In genomic region chr15:73732911-73733310, GRCh38 we compare ENCODE assay signal across 29 cellular contexts. TPM values are rescaled to one million over a fixed set of nuclear protein-coding genes. Genes with fewer than 3 reads are reported as not detected.
DNase-seq lines count a peak whose midpoint lies in the region; ATAC-seq, FAIRE-seq and TF ChIP-seq lines count a peak whose summit lies in the region.
"Had no signal": no experiment of that assay in that cellular context is flagged by ENCODE, and none has a peak within 500 bp of the region (broad histone marks: within the 10 kb centered on the region; RNA-seq: fewer than 3 reads in every experiment).

No MANE protein-coding gene starts in this region.

- H3K36me3 Mint-ChIP-seq in progenitor cell of endocrine pancreas (ENCODE audit: insufficient read depth), result no peaks in the 10 kb centered on the region

- TF ChIP-seq CTCF in bronchial epithelial cell (IDR thresholded peaks at IDR 0.05; ENCODE audit: insufficient read depth, low read length, severe bottlenecking) (no peak), progenitor cell of endocrine pancreas (IDR thresholded peaks at IDR 0.05; ENCODE audit: unreplicated experiment) (no peak), colonic mucosa (IDR thresholded peaks at IDR 0.05) (no peak)

- no peaks in the 10 kb centered on the region for H3K4me1 ChIP-seq in colonic mucosa
- H3K4me1 ChIP-seq: BLaER1 had no signal

- peaks cover 4% of the 10 kb centered on the region for H3K27me3 Mint-ChIP-seq in progenitor cell of endocrine pancreas
- H3K27me3 Mint-ChIP-seq: CD4-positive, alpha-beta T cell had no signal

- no peak for FAIRE-seq in bronchial epithelial cell (lab: Jason Lieb, UNC)
- FAIRE-seq: G401.6, GM12892 had no signal

- no peak overlapping the region for H3K4me3 Mint-ChIP-seq in progenitor cell of endocrine pancreas (ENCODE audit: low read depth)
- H3K4me3 Mint-ChIP-seq: CD4-positive, alpha-beta T cell; GM23338 had no signal

- H3K9ac ChIP-seq in colonic mucosa (ENCODE audit: low read depth in 2 of 2, low read length in 2 of 2), result no peak overlapping the region
- H3K9ac ChIP-seq: BLaER1, KMS-11, SK-N-SH had no signal

- no peaks in the 10 kb centered on the region for H3K9me3 ChIP-seq in colonic mucosa
- H3K9me3 ChIP-seq: SK-N-SH had no signal

- H3K36me3 ChIP-seq in bronchial epithelial cell (ENCODE audit: control insufficient read depth, insufficient read depth, low read length), result no peaks in the 10 kb centered on the region
- H3K36me3 ChIP-seq in colonic mucosa, result no peaks in the 10 kb centered on the region
- H3K36me3 ChIP-seq: BLaER1 had no signal

- no peaks in the 10 kb centered on the region for H3K4me1 Mint-ChIP-seq in progenitor cell of endocrine pancreas (ENCODE audit: low read depth)
- H3K4me1 Mint-ChIP-seq: GM23338 had no signal

- H3K27ac Mint-ChIP-seq in progenitor cell of endocrine pancreas, result peak overlapping the region; percentile 16
- H3K27ac Mint-ChIP-seq: CD4-positive, alpha-beta T cell; GM23338 had no signal

- H3K4me3 ChIP-seq in bronchial epithelial cell (ENCODE audit: low read depth, low read length) (no peak overlapping the region), colonic mucosa (no peak overlapping the region)
- H3K4me3 ChIP-seq: BLaER1, GM23338, PC-9 had no signal

- ATAC-seq in GM21576 (IDR thresholded peaks at IDR 0.05; ENCODE audit: unreplicated experiment), result no peak
- ATAC-seq: GM23338, HCT116 had no signal

- H3K27me3 ChIP-seq in bronchial epithelial cell (ENCODE audit: control insufficient read depth, insufficient read depth, low read length) (peaks cover 3% of the 10 kb centered on the region), colonic mucosa (no peaks in the 10 kb centered on the region)
- H3K27me3 ChIP-seq: BLaER1 had no signal

- H3K27ac ChIP-seq in colonic mucosa, result no peak overlapping the region
- H3K27ac ChIP-seq: 22Rv1, BLaER1, KMS-11, PC-9 had no signal

- no peaks in the 10 kb centered on the region for H3K9me3 Mint-ChIP-seq in progenitor cell of endocrine pancreas (ENCODE audit: low read depth)
- H3K9me3 Mint-ChIP-seq: CD4-positive, alpha-beta T cell had no signal

- intact Hi-C loops in colonic mucosa (cut with DNase I), result no loop called here

- DNase-seq in DMS53 (lab: John Stamatoyannopoulos, UW) (peak; percentile 7), DMS53 treated with DMSO at 0.1 percent for 48 hours (lab: John Stamatoyannopoulos, UW; ENCODE audit: unreplicated experiment) (no peak), NCI-H345 (lab: John Stamatoyannopoulos, UW) (peak; percentile 16), NCI-H345 treated with DMSO at 0.1 percent for 48 hours (lab: John Stamatoyannopoulos, UW; ENCODE audit: unreplicated experiment) (no peak), bronchial epithelial cell (ENCODE audit: low read depth) (peak; percentile 28), progenitor cell of endocrine pancreas (ENCODE audit: low spot score, unreplicated experiment) (no peak), colonic mucosa (no peak)
- DNase-seq: ACHN; CD4-positive, alpha-beta T cell; COR-L47; IMR-90; MV-4-11; NCI-H1436; NCI-H187 treated with DMSO at 0.1 percent for 48 hours; NCI-H2227 treated with DMSO at 0.1 percent for 48 hours; NCI-H524 treated with DMSO at 0.1 percent for 48 hours; PC-9; RPMI8226; SIG-M5; SK-N-SH had no signal

RNA-seq across cellular contexts. Expression of gene INSYN1, which starts 20.2 kb away (rescaled TPM):
- total RNA-seq in bronchial epithelial cell (under 0.01 and 1.2 TPM in 2 replicates), progenitor cell of endocrine pancreas (3.7 and 4.5 TPM in 2 replicates), colonic mucosa (under 1 TPM; 0.32 to 0.58 TPM)
- total RNA-seq: CD4-positive, alpha-beta T cell; PC-9; T-helper 2 cell treated with Interferon-gamma antibody and Interleukin-4, amounts not matched to agents 100 ng/mL and 5 ng/mL, for 36 hours had no signal

RNA-seq across cellular contexts. Expression of gene CD276, which starts 48.7 kb away (rescaled TPM):
- 14.5 and 21.9 TPM in 2 replicates for total RNA-seq in bronchial epithelial cell
- total RNA-seq in progenitor cell of endocrine pancreas, result 198 and 207 TPM in 2 replicates
- 10 to 100 TPM; 45.2 to 49.9 TPM for total RNA-seq in colonic mucosa
- total RNA-seq: CD4-positive, alpha-beta T cell had no signal

Comparison
In these comparisons a context has a peak if more than half of its experiments do, and no peak if none do; other contexts are left out.
1. DNase-seq: peak in DMS53 (single experiment), NCI-H345 (single experiment) and bronchial epithelial cell (single experiment); none in DMS53 treated with DMSO at 0.1 percent for 48 hours (single experiment), NCI-H345 treated with DMSO at 0.1 percent for 48 hours (single experiment), progenitor cell of endocrine pancreas (single experiment) and colonic mucosa (single experiment).